Comparison of ENCODE assay signal across 9 cellular contexts in genomic region chr3:56775356-56775914, GRCh38. TPM values are rescaled to one million over a fixed set of nuclear protein-coding genes. Genes with fewer than 3 reads are reported as not detected.
DNase-seq lines count a peak whose midpoint lies in the region; FAIRE-seq and TF ChIP-seq lines count a peak whose summit lies in the region.
"Had no signal": no experiment of that assay in that cellular context is flagged by ENCODE, and none has a peak within 500 bp of the region (broad histone marks: within the 10 kb centered on the region; RNA-seq: fewer than 3 reads in every experiment).

No MANE protein-coding gene starts in this region.

- peaks cover 11 to 35% of the 10 kb centered on the region in 2 donors for H3K4me1 ChIP-seq in kidney (ENCODE audit: control insufficient read depth in 1 of 2, insufficient read depth in 1 of 2, low read depth in 1 of 2, low read length in 2 of 2)
- peaks cover 10% of the 10 kb centered on the region for H3K4me1 ChIP-seq in stomach smooth muscle (ENCODE audit: control insufficient read depth, insufficient read depth, low read length)
- H3K4me1 ChIP-seq in mesenchymal stem cell (ENCODE audit: control insufficient read depth, insufficient read depth, low read depth, low read length): no peaks in the 10 kb centered on the region
- peaks cover 10 to 15% of the 10 kb centered on the region in 2 donors for H3K4me1 ChIP-seq in thyroid gland

- H4K8ac ChIP-seq in mesenchymal stem cell (ENCODE audit: low read length): no peak overlapping the region

- H3K14ac ChIP-seq in mesenchymal stem cell (ENCODE audit: low read length in 2 of 2): no peak overlapping the region

- H3K36me3 ChIP-seq in kidney (ENCODE audit: control insufficient read depth in 1 of 2, insufficient read depth in 2 of 2, low read length in 2 of 2) (peaks cover 6 to 17% of the 10 kb centered on the region in 2 donors), stomach smooth muscle (ENCODE audit: control insufficient read depth in 2 of 2, insufficient read depth in 2 of 2, low read length in 2 of 2) (peaks cover 4 to 7% of the 10 kb centered on the region in 2 donors), mesenchymal stem cell (ENCODE audit: control insufficient read depth in 1 of 2, insufficient read depth in 2 of 2, low read depth in 1 of 2, low read length in 2 of 2) (peaks cover 0 to 32% of the 10 kb centered on the region in 2 experiments), thyroid gland (peaks cover 0 to 4% of the 10 kb centered on the region in 2 donors)

- peak overlapping the region; percentile 78 for H3K27ac Mint-ChIP-seq in activated naive CD4-positive, alpha-beta T cell treated with anti-CD3 and anti-CD28 coated beads, Interleukin-2, amount 10 ng/mL, durations not matched to agents 7 days and 5 days
- peak overlapping the region; percentile 24 for H3K27ac Mint-ChIP-seq in activated T-helper 2 cell treated with anti-CD3 and anti-CD28 coated beads, Interferon-gamma antibody, Interleukin-2, Interleukin-4, amounts not matched to agents 10 μg/mL and 5 μg/mL and 100 μg/mL, durations not matched to agents 14 hours and 24 hours and 36 hours

- no peak overlapping the region for H2BK12ac ChIP-seq in mesenchymal stem cell (ENCODE audit: low read length in 2 of 2)

- H3K4me2 ChIP-seq in mesenchymal stem cell (ENCODE audit: low read length, poor library complexity, severe bottlenecking): no peak overlapping the region

- intact Hi-C loops in activated T-helper 2 cell treated with anti-CD3 and anti-CD28 coated beads, Interferon-gamma antibody, Interleukin-2, Interleukin-4, amounts not matched to agents 10 μg/mL and 5 μg/mL and 100 μg/mL, durations not matched to agents 14 hours and 24 hours and 36 hours (cut with micrococcal nuclease): no loop called here
- intact Hi-C loops in kidney (cut with DNase I) (no loop called here), thyroid gland (cut with DNase I) (no loop called here)

- no peak overlapping the region for H2AFZ ChIP-seq in mesenchymal stem cell (ENCODE audit: low read depth, low read length)

- H2BK5ac ChIP-seq in mesenchymal stem cell (ENCODE audit: low read depth, low read length, poor library complexity, severe bottlenecking): no peak overlapping the region

- H2BK15ac ChIP-seq in mesenchymal stem cell (ENCODE audit: low read depth, poor library complexity, severe bottlenecking): no peak overlapping the region

- no peak for TF ChIP-seq CTCF in kidney (IDR thresholded peaks at IDR 0.05; ENCODE audit: borderline replicate concordance, extremely low read depth, insufficient read depth)
- no peak for TF ChIP-seq CTCF in GM10266 (IDR thresholded peaks at IDR 0.05; ENCODE audit: control insufficient read depth, insufficient read depth, low read depth, missing control alignments)
- TF ChIP-seq CTCF in thyroid gland (IDR thresholded peaks at IDR 0.05): no peak

- H3K18ac ChIP-seq in mesenchymal stem cell (ENCODE audit: low read depth in 1 of 2, low read length in 2 of 2): peak overlapping the region in 1 of 2 experiments; percentile 69

- no peaks in the 10 kb centered on the region for H3K27me3 Mint-ChIP-seq in activated naive CD4-positive, alpha-beta T cell treated with anti-CD3 and anti-CD28 coated beads, Interleukin-2, amount 10 ng/mL, durations not matched to agents 7 days and 5 days
- no peaks in the 10 kb centered on the region for H3K27me3 Mint-ChIP-seq in activated T-helper 2 cell treated with anti-CD3 and anti-CD28 coated beads, Interferon-gamma antibody, Interleukin-2, Interleukin-4, amounts not matched to agents 10 μg/mL and 5 μg/mL and 100 μg/mL, durations not matched to agents 14 hours and 24 hours and 36 hours (ENCODE audit: low read depth)

- no peak overlapping the region for H2BK120ac ChIP-seq in mesenchymal stem cell (ENCODE audit: low read depth, low read length)

- CTCF ChIA-PET in activated naive CD4-positive, alpha-beta T cell treated with anti-CD3 and anti-CD28 coated beads, Interleukin-2, amount 10 ng/mL, durations not matched to agents 7 days and 5 days (lab: Charles Lee): interaction anchor here (1.1 to 1.8 kb wide), 3 partner anchors 11 to 71 kb away, joined by 3 to 6 read pairs (median 4); no protein-coding TSS in a partner anchor

- DNase-seq in activated naive CD4-positive, alpha-beta T cell treated with anti-CD3 and anti-CD28 coated beads, Interleukin-2, amount 10 ng/mL, durations not matched to agents 7 days and 5 days: no peak
- no peak for DNase-seq in activated naive CD4-positive, alpha-beta T cell treated with Interleukin-2 at 50 U/mL for 16 hours
- no peak for DNase-seq in activated T-helper 2 cell treated with anti-CD3 and anti-CD28 coated beads, Interferon-gamma antibody, Interleukin-2, Interleukin-4, amounts not matched to agents 10 μg/mL and 5 μg/mL and 100 μg/mL, durations not matched to agents 14 hours and 24 hours and 36 hours (ENCODE audit: low spot score)
- DNase-seq in kidney (no peak), mesenchymal stem cell (no peak), GM10266 (ENCODE audit: extremely low spot score) (no peak), thyroid gland (no peak)

- H3K27me3 ChIP-seq in stomach smooth muscle (ENCODE audit: control insufficient read depth in 1 of 2, insufficient read depth in 2 of 2, low read length in 2 of 2) (no peaks in the 10 kb centered on the region), mesenchymal stem cell (ENCODE audit: control insufficient read depth in 1 of 2, insufficient read depth in 1 of 2, low read length in 2 of 2) (no peaks in the 10 kb centered on the region), thyroid gland (no peaks in the 10 kb centered on the region)

- H4K91ac ChIP-seq in mesenchymal stem cell (ENCODE audit: low read length): no peak overlapping the region

- peak overlapping the region; percentile 2 to 42 for H3K4me3 ChIP-seq in kidney (ENCODE audit: low read length in 2 of 2)
- peak overlapping the region; percentile 2 to 44 for H3K4me3 ChIP-seq in stomach smooth muscle (ENCODE audit: low read length in 2 of 2)
- no peak overlapping the region for H3K4me3 ChIP-seq in mesenchymal stem cell (ENCODE audit: insufficient read depth in 1 of 2, low read depth in 1 of 2, low read length in 2 of 2)
- H3K4me3 ChIP-seq in thyroid gland (replicated peaks in 1 of 3): no peak overlapping the region

- no peaks in the 10 kb centered on the region for H3K9me3 ChIP-seq in kidney (ENCODE audit: control insufficient read depth in 1 of 2, low read length in 2 of 2)
- no peaks in the 10 kb centered on the region for H3K9me3 ChIP-seq in stomach smooth muscle (ENCODE audit: control insufficient read depth in 2 of 2, low read length in 2 of 2)
- H3K9me3 ChIP-seq in mesenchymal stem cell (ENCODE audit: control insufficient read depth, low read length): no peaks in the 10 kb centered on the region
- no peaks in the 10 kb centered on the region for H3K9me3 ChIP-seq in thyroid gland

- no peak for FAIRE-seq in kidney (lab: Jason Lieb, UNC)
- FAIRE-seq: TTC549 had no signal

- no peak overlapping the region for H3K4me3 Mint-ChIP-seq in activated naive CD4-positive, alpha-beta T cell treated with anti-CD3 and anti-CD28 coated beads, Interleukin-2, amount 10 ng/mL, durations not matched to agents 7 days and 5 days
- no peak overlapping the region for H3K4me3 Mint-ChIP-seq in activated T-helper 2 cell treated with anti-CD3 and anti-CD28 coated beads, Interferon-gamma antibody, Interleukin-2, Interleukin-4, amounts not matched to agents 10 μg/mL and 5 μg/mL and 100 μg/mL, durations not matched to agents 14 hours and 24 hours and 36 hours (ENCODE audit: low read depth)

- no peaks in the 10 kb centered on the region for H3K9me3 Mint-ChIP-seq in activated naive CD4-positive, alpha-beta T cell treated with anti-CD3 and anti-CD28 coated beads, Interleukin-2, amount 10 ng/mL, durations not matched to agents 7 days and 5 days
- no peaks in the 10 kb centered on the region for H3K9me3 Mint-ChIP-seq in activated T-helper 2 cell treated with anti-CD3 and anti-CD28 coated beads, Interferon-gamma antibody, Interleukin-2, Interleukin-4, amounts not matched to agents 10 μg/mL and 5 μg/mL and 100 μg/mL, durations not matched to agents 14 hours and 24 hours and 36 hours

- no peak overlapping the region for H2AK5ac ChIP-seq in mesenchymal stem cell (ENCODE audit: low read length, severe bottlenecking)

- H3K4ac ChIP-seq in mesenchymal stem cell (ENCODE audit: low read depth in 1 of 2, low read length in 2 of 2): no peak overlapping the region

- H3K27ac ChIP-seq in kidney (ENCODE audit: low read depth in 2 of 2, low read length in 2 of 2) (peak overlapping the region in 1 of 2 donors; percentile 20), stomach smooth muscle (ENCODE audit: low read length) (no peak overlapping the region), mesenchymal stem cell (ENCODE audit: low read length, poor library complexity, severe bottlenecking) (no peak overlapping the region), thyroid gland (no peak overlapping the region)

- H3K9ac ChIP-seq in kidney (ENCODE audit: low read length in 2 of 2) (no peak overlapping the region), stomach smooth muscle (ENCODE audit: low read length in 2 of 2) (no peak overlapping the region), mesenchymal stem cell (ENCODE audit: low read length) (no peak overlapping the region)

- peaks cover 78% of the 10 kb centered on the region for H3K36me3 Mint-ChIP-seq in activated naive CD4-positive, alpha-beta T cell treated with anti-CD3 and anti-CD28 coated beads, Interleukin-2, amount 10 ng/mL, durations not matched to agents 7 days and 5 days
- H3K36me3 Mint-ChIP-seq in activated T-helper 2 cell treated with anti-CD3 and anti-CD28 coated beads, Interferon-gamma antibody, Interleukin-2, Interleukin-4, amounts not matched to agents 10 μg/mL and 5 μg/mL and 100 μg/mL, durations not matched to agents 14 hours and 24 hours and 36 hours (ENCODE audit: low read depth): peaks cover 60% of the 10 kb centered on the region

- WGBS in mesenchymal stem cell: 92% methylated on average over 8 of the region's 8 CpGs
- 78 to 88% methylated on average over 8 of the region's 8 CpGs for WGBS in thyroid gland, 2 donors

- peaks cover 82% of the 10 kb centered on the region for H3K4me1 Mint-ChIP-seq in activated naive CD4-positive, alpha-beta T cell treated with anti-CD3 and anti-CD28 coated beads, Interleukin-2, amount 10 ng/mL, durations not matched to agents 7 days and 5 days
- peaks cover 48% of the 10 kb centered on the region for H3K4me1 Mint-ChIP-seq in activated T-helper 2 cell treated with anti-CD3 and anti-CD28 coated beads, Interferon-gamma antibody, Interleukin-2, Interleukin-4, amounts not matched to agents 10 μg/mL and 5 μg/mL and 100 μg/mL, durations not matched to agents 14 hours and 24 hours and 36 hours (ENCODE audit: low read depth)

- H3K79me1 ChIP-seq in mesenchymal stem cell (replicated peaks; ENCODE audit: low read length, poor library complexity, severe bottlenecking): no peaks in the 10 kb centered on the region

- no peak overlapping the region for H3K23ac ChIP-seq in mesenchymal stem cell (ENCODE audit: low read length in 2 of 2)

- TF ChIP-seq POLR2A in thyroid gland (IDR thresholded peaks at IDR 0.05): no peak

RNA-seq across cellular contexts. Expression of gene ARHGEF3, which starts 26.3 kb away (rescaled TPM):
- 38.3 and 38.6 TPM in 2 replicates for total RNA-seq in activated T-helper 2 cell treated with anti-CD3 and anti-CD28 coated beads, Interferon-gamma antibody, Interleukin-2, Interleukin-4, amounts not matched to agents 10 μg/mL and 5 μg/mL and 100 μg/mL, durations not matched to agents 14 hours and 24 hours and 36 hours
- 56.3 TPM for total RNA-seq in kidney
- polyA plus RNA-seq in kidney (ENCODE audit: insufficient read depth, low read depth, low replicate concordance): 25.8 TPM
- 15.6 TPM for polyA plus RNA-seq in mesenchymal stem cell (2013, experiment 1 of 2)
- 14.8 TPM for polyA plus RNA-seq in mesenchymal stem cell (2013, experiment 2 of 2)
- 10 to 100 TPM; 15.7 to 20.8 (median 18.8) TPM for total RNA-seq in thyroid gland

Comparison
In these comparisons a context has a peak if more than half of its experiments do, and no peak if none do; other contexts are left out.
1. H3K4me3 ChIP-seq: peak in kidney (2 of 2) and stomach smooth muscle (2 of 2); none in mesenchymal stem cell (0 of 2) and thyroid gland (0 of 3).